1 cellular context compared by ENCODE assay signal in genomic region chr12:57459750-57460400, GRCh38.
TF ChIP-seq lines count a peak whose summit lies in the region.

Gene GLI1 (plus strand): TSS chr12:57459785. CDS start chr12:57463692, 3,907 bp downstream.

TF ChIP-seq in WTC11, 78 proteins besides CTCF, POLR2A, EP300 and RAD21 (continued from another document):
- TF ChIP-seq PRDM15 (CRISPR knock-in tag; IDR thresholded peaks at IDR 0.05) (no peak), HMGXB4 (CRISPR knock-in tag; IDR thresholded peaks at IDR 0.05) (no peak), ETV6 (CRISPR knock-in tag; IDR thresholded peaks at IDR 0.05) (no peak), AFF4 (CRISPR knock-in tag; IDR thresholded peaks at IDR 0.05; ENCODE audit: borderline replicate concordance) (no peak), IRF2 (CRISPR knock-in tag; IDR thresholded peaks at IDR 0.05; ENCODE audit: borderline replicate concordance, low read depth) (no peak), GABPB1 (CRISPR knock-in tag; IDR thresholded peaks at IDR 0.05) (no peak)
